ENCODE assay signal across 8 cellular contexts in genomic region chr1:35699152-35699551, GRCh38. TPM values are rescaled to one million over a fixed set of nuclear protein-coding genes. Genes with fewer than 3 reads are reported as not detected.
DNase-seq lines count a peak whose midpoint lies in the region; ATAC-seq, FAIRE-seq and TF ChIP-seq lines count a peak whose summit lies in the region.
"Not testable (repeated sequence)": the region's sequence is repeated elsewhere in the genome, so short reads cannot be mapped to it uniquely, and the experiment has no call there.

No MANE protein-coding gene starts in this region.

- not testable (repeated sequence) for H2BK5ac ChIP-seq in H1 (ENCODE audit: low read depth, low read length)

- not testable (repeated sequence) for H4K20me1 ChIP-seq in K562 (replicated peaks; ENCODE audit: control insufficient read depth, insufficient read depth, low read length); H1 (replicated peaks in 1 of 2; ENCODE audit: control insufficient read depth in 1 of 2, insufficient read depth in 2 of 2, low read length in 2 of 2); hepatocyte (ENCODE audit: insufficient read depth, poor library complexity, severe bottlenecking)

- not testable (repeated sequence) for H3K36me3 Mint-ChIP-seq in neural crest cell (ENCODE audit: low read depth); type B pancreatic cell

- not testable (repeated sequence) for H4K91ac ChIP-seq in H1 (replicated peaks; ENCODE audit: insufficient read length, low read length)

- peak overlapping the region; percentile 14 for H3K9ac ChIP-seq in NT2/D1 (ENCODE audit: insufficient read length, low read depth)
- not testable (repeated sequence) for H3K9ac ChIP-seq in K562 (ENCODE audit: insufficient read depth in 1 of 2, low read depth in 2 of 2, low read length in 2 of 2); H1 (replicated peaks in 1 of 4; ENCODE audit: extremely low read depth in 1 of 4, low read depth in 3 of 4, low read length in 3 of 4)

- not testable (repeated sequence) for H3K23me2 ChIP-seq in H1 (ENCODE audit: low read depth, low read length)

- FAIRE-seq in K562 (lab: Jason Lieb, UNC); H1 (lab: Jason Lieb, UNC): not testable (repeated sequence)

- H3K4me2 ChIP-seq in K562 (ENCODE audit: insufficient read depth, low read length): not testable (repeated sequence)
- H3K4me2 ChIP-seq in H1 (ENCODE audit: insufficient read depth in 1 of 2, low read depth in 2 of 2, low read length in 2 of 2) (peak overlapping the region; percentile 52 to 66), hepatocyte (peak overlapping the region; percentile 68)

- H3K27ac Mint-ChIP-seq in neural crest cell (ENCODE audit: unreplicated experiment); type B pancreatic cell: not testable (repeated sequence)

- not testable (repeated sequence) for H2AFZ ChIP-seq in K562 (ENCODE audit: low read depth, low read length)
- H2AFZ ChIP-seq in H1 (ENCODE audit: low read length) (peak overlapping the region; percentile 83; the same call in 1 of the 2 replicates), hepatocyte (peak overlapping the region; percentile 43)

- not testable (repeated sequence) for H4K8ac ChIP-seq in H1 (ENCODE audit: extremely low read depth, insufficient read depth, low read length)

- not testable (repeated sequence) for H3K56ac ChIP-seq in H1 (replicated peaks; ENCODE audit: insufficient read length, low read depth, low read length)

- not testable (repeated sequence) for H3K79me2 ChIP-seq in K562 (ENCODE audit: control insufficient read depth, insufficient read depth, low read length); H1 (ENCODE audit: control insufficient read depth in 1 of 2, insufficient read depth in 2 of 2, low read length in 2 of 2); hepatocyte

- TF ChIP-seq EP300 in K562 (IDR thresholded peaks at IDR 0.05; ENCODE audit: low read length); H1 (IDR thresholded peaks at IDR 0.05; ENCODE audit: borderline replicate concordance in 1 of 2, low read depth in 2 of 2, low read length in 2 of 2): not testable (repeated sequence)

- H3K27me3 ChIP-seq in NT2/D1 (ENCODE audit: insufficient read depth, insufficient read length); H1 (replicated peaks in 1 of 4; ENCODE audit: control insufficient read depth in 3 of 4, extremely low read depth in 1 of 4, insufficient read depth in 3 of 4, low read length in 3 of 4): not testable (repeated sequence)
- H3K27me3 ChIP-seq in K562 (ENCODE audit: control insufficient read depth in 2 of 2, insufficient read depth in 2 of 2, low read length in 2 of 2): peaks cover 57 to 68% of the 10 kb centered on the region in 2 experiments
- H3K27me3 ChIP-seq in hepatocyte: peaks cover 30% of the 10 kb centered on the region

- not testable (repeated sequence) for H3K9me1 ChIP-seq in K562 (ENCODE audit: control insufficient read depth, insufficient read depth, low read length)

- not testable (repeated sequence) for ATAC-seq in K562

- not testable (repeated sequence) for H3K79me1 ChIP-seq in H1 (ENCODE audit: low read depth, low read length)

- not testable (repeated sequence) for H3K23ac ChIP-seq in H1 (ENCODE audit: insufficient read length)

- POLR2A ChIA-PET in K562 (lab: Yijun Ruan, JAX): interaction anchor here (0.8 to 1.6 kb wide), 2 partner anchors 12 to 178 kb away, joined by 3 to 6 read pairs; no protein-coding TSS in a partner anchor
- POLR2A ChIA-PET in H1 (lab: Charles Lee; ENCODE audit: partially characterized antibody): interaction anchor here (0.6 to 3.0 kb wide), 6 partner anchors 8 to 26 kb away, joined by 3 to 10 read pairs (median 5); no protein-coding TSS in a partner anchor

- not testable (repeated sequence) for H3K9me2 ChIP-seq in hepatocyte (replicated peaks; ENCODE audit: insufficient read depth)

- TF ChIP-seq CTCF in 22Rv1 (IDR thresholded peaks at IDR 0.05); K562 (IDR thresholded peaks at IDR 0.05 in 2 of 3, conservative IDR thresholded peaks at IDR 0.05 in 1 of 3; ENCODE audit: insufficient read depth in 2 of 3, low read depth in 1 of 3, low read length in 3 of 3); H1 (IDR thresholded peaks at IDR 0.05; ENCODE audit: control extremely low read depth in 1 of 3, insufficient read depth in 1 of 3, low read depth in 1 of 3, low read length in 3 of 3); hepatocyte (IDR thresholded peaks at IDR 0.05; ENCODE audit: poor library complexity); neural crest cell (conservative IDR thresholded peaks at IDR 0.05); type B pancreatic cell (conservative IDR thresholded peaks at IDR 0.05): not testable (repeated sequence)

- H3K4me3 ChIP-seq in NT2/D1 (ENCODE audit: insufficient read length, low read depth) (peak overlapping the region; percentile 5), H1 (ENCODE audit: extremely low read depth in 1 of 4, insufficient read depth in 2 of 4, low read depth in 3 of 4, low read length in 4 of 4) (peak overlapping the region in 2 of 4 experiments; percentile 35 to 51; a peak in 1 of 8 replicates)
- H3K4me3 ChIP-seq in K562, hepatocyte: not testable (repeated sequence)

- H3K4ac ChIP-seq in H1 (replicated peaks; ENCODE audit: insufficient read length, low read depth, low read length): not testable (repeated sequence)

- not testable (repeated sequence) for H3K9me3 ChIP-seq in NT2/D1 (ENCODE audit: insufficient read depth, low read length); K562 (replicated peaks; ENCODE audit: control insufficient read depth, insufficient read depth, low read depth, low read length); H1 (ENCODE audit: insufficient read depth in 2 of 2, low read depth in 1 of 2, low read length in 1 of 2); hepatocyte (ENCODE audit: low read depth)

- WGBS in K562 (ENCODE audit: insufficient coverage, low coverage, missing lambda C conversion rate): 0% methylated on average over 1 of the region's 1 CpG
- 83% methylated on average over 1 of the region's 1 CpG; no CpG with 5 or more reads in 1 of the 2 experiments for WGBS in H1 (ENCODE audit: extremely low coverage in 1 of 2, insufficient coverage in 1 of 2, insufficient read length in 1 of 2, insufficient replicate concordance in 2 of 2, low coverage in 1 of 2, low lambda C conversion rate in 2 of 2, missing lambda C conversion rate in 1 of 2), 2 experiments
- WGBS in hepatocyte (ENCODE audit: low lambda C conversion rate, missing lambda C conversion rate): 85% methylated on average over 1 of the region's 1 CpG

- peaks cover 37% of the 10 kb centered on the region for H3K27me3 Mint-ChIP-seq in neural crest cell (ENCODE audit: low read depth)
- H3K27me3 Mint-ChIP-seq in type B pancreatic cell: peaks cover 64% of the 10 kb centered on the region

- TF ChIP-seq POLR2A in K562 (conservative IDR thresholded peaks at IDR 0.05); H1 (IDR thresholded peaks at IDR 0.05; ENCODE audit: control extremely low read depth in 1 of 2, low read depth in 2 of 2, low read length in 2 of 2): not testable (repeated sequence)

- not testable (repeated sequence) for H3K4me1 ChIP-seq in NT2/D1 (ENCODE audit: insufficient read depth, insufficient read length); K562 (replicated peaks in 1 of 2; ENCODE audit: control insufficient read depth in 2 of 2, insufficient read depth in 2 of 2, low read length in 2 of 2); hepatocyte (ENCODE audit: insufficient read depth)
- peaks cover 3 to 11% (median 7%) of the 10 kb centered on the region in 4 experiments; a peak in 5 of 7 replicates for H3K4me1 ChIP-seq in H1 (replicated peaks in 1 of 4; ENCODE audit: control insufficient read depth in 3 of 4, insufficient read depth in 4 of 4, low read length in 3 of 4)

- CTCF ChIA-PET in K562 (lab: Yijun Ruan, JAX; ENCODE audit: low intra/inter-chr PET ratio): not testable (repeated sequence)
- CTCF ChIA-PET in H1 (lab: Charles Lee; ENCODE audit: partially characterized antibody): interaction anchor here (0.7 to 1.7 kb wide), 3 partner anchors 15 to 99 kb away, joined by 3 to 10 read pairs (median 3); no protein-coding TSS in a partner anchor

- intact Hi-C loops in K562 (cut with micrococcal nuclease): not testable (repeated sequence)

- H3K4me3 Mint-ChIP-seq in neural crest cell (peak overlapping the region; percentile 77), type B pancreatic cell (peak overlapping the region; percentile 80)

- not testable (repeated sequence) for H4K5ac ChIP-seq in H1 (ENCODE audit: insufficient read length, low read depth, low read length)

- not testable (repeated sequence) for BruUV-seq in K562 (replicated peaks; lab: Mats Ljungman, UMichigan)

- H2BK20ac ChIP-seq in H1 (ENCODE audit: low read length): 0 out of 2 replicates have a peak overlapping the region, but pooled peaks have one; percentile 13

- not testable (repeated sequence) for H2AK5ac ChIP-seq in H1 (ENCODE audit: low read depth, low read length)

- DNase-seq in HT1080 (ENCODE audit: low read depth): peak; percentile 18
- DNase-seq in NT2/D1 (ENCODE audit: low read depth, low spot score); K562 (ENCODE audit: extremely low read depth in 1 of 4, low spot score in 3 of 4); H1 (ENCODE audit: low read depth in 1 of 2, low spot score in 2 of 2); hepatocyte (ENCODE audit: low spot score); neural crest cell (ENCODE audit: low read depth, low spot score); type B pancreatic cell (ENCODE audit: extremely low spot score, unreplicated experiment): not testable (repeated sequence)

- not testable (repeated sequence) for H3K9me3 Mint-ChIP-seq in neural crest cell, type B pancreatic cell

- H3K27ac ChIP-seq in 22Rv1: peak overlapping the region; percentile 38
- H3K27ac ChIP-seq in K562 (ENCODE audit: extremely low read depth, low read depth, low read length); H1 (ENCODE audit: low read depth, low read length); hepatocyte: not testable (repeated sequence)

- H2BK120ac ChIP-seq in H1 (replicated peaks; ENCODE audit: low read depth, low read length): not testable (repeated sequence)

- H3K4me1 Mint-ChIP-seq in neural crest cell: peaks cover 18% of the 10 kb centered on the region
- not testable (repeated sequence) for H3K4me1 Mint-ChIP-seq in type B pancreatic cell (ENCODE audit: unreplicated experiment)

- TF ChIP-seq RAD21 in K562 (CRISPR knock-in tag; conservative IDR thresholded peaks at IDR 0.05 in 1 of 2, IDR thresholded peaks at IDR 0.05 in 1 of 2); H1 (IDR thresholded peaks at IDR 0.05 in 1 of 2, conservative IDR thresholded peaks at IDR 0.05 in 1 of 2; ENCODE audit: low read depth in 2 of 2, low read length in 2 of 2): not testable (repeated sequence)

- not testable (repeated sequence) for H3K36me3 ChIP-seq in NT2/D1 (ENCODE audit: insufficient read depth, insufficient read length, low read length); K562 (ENCODE audit: control insufficient read depth, insufficient read depth, low read length); H1 (ENCODE audit: control insufficient read depth in 2 of 4, insufficient read depth in 4 of 4, low read length in 3 of 4); hepatocyte (replicated peaks; ENCODE audit: insufficient read depth, low read depth)

- not testable (repeated sequence) for H2BK12ac ChIP-seq in H1 (ENCODE audit: low read depth, low read length)

- in situ Hi-C loops in K562 (cut with MboI): not testable (repeated sequence)

- not testable (repeated sequence) for H3K18ac ChIP-seq in H1 (ENCODE audit: extremely low read depth, low read length)

- not testable (repeated sequence) for H3K14ac ChIP-seq in H1 (ENCODE audit: insufficient read length)

- H2BK15ac ChIP-seq in H1 (ENCODE audit: low read length): not testable (repeated sequence)

RNA-seq across cellular contexts. Expression of gene C1orf216, which starts 19.5 kb away (rescaled TPM):
- total RNA-seq in HT1080 (2014; rRNA removed; shearing (Covaris generic)): 14.6 and 16.7 TPM in 2 replicates
- 12.3 and 18.2 TPM in 2 replicates for polyA plus RNA-seq in HT1080 (2015; cell fraction: cytosol; rRNA removed)
- 16.3 and 17.9 TPM in 2 replicates for polyA plus RNA-seq in HT1080 (2015; cell fraction: nucleus; rRNA removed)
- 46.1 and 50.8 TPM in 2 replicates for total RNA-seq in K562 (2011; cell fraction: chromatin; rRNA removed; ENCODE audit: low replicate concordance)
- total RNA-seq in K562 (2011; cell fraction: nucleolus; rRNA removed): 24.2 and 26.6 TPM in 2 replicates
- total RNA-seq in K562 (2011; cell fraction: nucleoplasm; rRNA removed): 52.4 and 67.3 TPM in 2 replicates
- total RNA-seq in K562 (2014; rRNA removed): 15.4 and 16.0 TPM in 2 replicates
- total RNA-seq in K562 (2014; rRNA removed; fragmentation: Illumina TruSeq; extraction: Trizol): 15.0 and 16.4 TPM in 2 replicates
- 12.8 and 13.1 TPM in 2 replicates for total RNA-seq in K562 (2015; rRNA removed; fragmentation: Illumina TruSeq; extraction: Trizol)
- total RNA-seq in K562 (2021): 15.1 and 19.0 TPM in 2 replicates
- 20.8 and 25.1 TPM in 2 replicates for polyA plus RNA-seq in K562 (2011; rRNA removed)
- polyA plus RNA-seq in K562 (2011; cell fraction: cytosol; rRNA removed): 17.4 and 22.7 TPM in 2 replicates
- polyA plus RNA-seq in K562 (2011; cell fraction: nucleus; rRNA removed): 48.8 and 49.3 TPM in 2 replicates
- 14.1 and 18.8 TPM in 2 replicates for polyA plus RNA-seq in K562 (2012)
- 12.4 and 15.7 TPM in 2 replicates for polyA plus RNA-seq in K562 (2014; fragmentation: Illumina TruSeq; extraction: Trizol)
- polyA plus RNA-seq in K562 (2014; fragmentation: Nextera tagmentation; extraction: Ambion mirVana): 1 to 10 TPM; 3.4 to 4.7 TPM
- 20.3 and 20.5 TPM in 2 replicates for polyA plus RNA-seq in K562 (2014; rRNA removed)
- 44.1 and 54.0 TPM in 2 replicates for polyA minus RNA-seq in K562 (2011; rRNA and poly(A)+ RNA removed)
- polyA minus RNA-seq in K562 (2011; cell fraction: cytosol; rRNA and poly(A)+ RNA removed): 12.3 and 14.6 TPM in 2 replicates
- 8.9 and 10.1 TPM in 2 replicates for polyA minus RNA-seq in K562 (2011; cell fraction: nucleus; rRNA and poly(A)+ RNA removed)
- 10.8 and 12.8 TPM in 2 replicates for total RNA-seq in H1 (2021; fragmentation: NEBNext Ultra II Directional; extraction: Animal tissue kit (Norgen Biotek cat#: 25700))
- polyA plus RNA-seq in H1 (2011; rRNA removed): 7.3 and 7.5 TPM in 2 replicates
- polyA plus RNA-seq in H1 (2011; cell fraction: cytosol; rRNA removed): 11.7 TPM
- polyA plus RNA-seq in H1 (2011; cell fraction: nucleus; rRNA removed): 10.3 TPM
- polyA plus RNA-seq in H1 (2012, experiment 1 of 2): 12.2 to 13.3 TPM (median 12.6 TPM) in 4 replicates
- polyA plus RNA-seq in H1 (2012, experiment 2 of 2): 5.7 TPM
- polyA plus RNA-seq in H1 (2013, experiment 1 of 2): 3.8 TPM
- polyA plus RNA-seq in H1 (2013, experiment 2 of 2): 3.6 TPM
- polyA minus RNA-seq in H1 (2011; rRNA and poly(A)+ RNA removed): 13.0 and 13.7 TPM in 2 replicates
- polyA minus RNA-seq in H1 (2011; cell fraction: cytosol; rRNA and poly(A)+ RNA removed): 7.0 TPM
- polyA minus RNA-seq in H1 (2011; cell fraction: nucleus; rRNA and poly(A)+ RNA removed): 6.8 TPM
- total RNA-seq in hepatocyte: 6.3 and 9.1 TPM in 2 replicates
- polyA plus RNA-seq in hepatocyte: 6.3 and 8.9 TPM in 2 replicates
- total RNA-seq in neural crest cell: 18.0 and 19.0 TPM in 2 replicates
- 3.3 and 10.0 TPM in 2 replicates for total RNA-seq in type B pancreatic cell (ENCODE audit: low replicate concordance)

RNA-seq across cellular contexts. Expression of gene PSMB2, which starts 57.8 kb away (rescaled TPM):
- 45.3 and 56.9 TPM in 2 replicates for total RNA-seq in HT1080 (2014; rRNA removed; shearing (Covaris generic))
- 105 and 109 TPM in 2 replicates for polyA plus RNA-seq in HT1080 (2015; cell fraction: cytosol; rRNA removed)
- 67.4 and 70.4 TPM in 2 replicates for polyA plus RNA-seq in HT1080 (2015; cell fraction: nucleus; rRNA removed)
- total RNA-seq in K562 (2011; cell fraction: chromatin; rRNA removed; ENCODE audit: low replicate concordance): 31.2 and 38.1 TPM in 2 replicates
- total RNA-seq in K562 (2011; cell fraction: nucleolus; rRNA removed): 24.7 and 27.5 TPM in 2 replicates
- 46.6 and 87.8 TPM in 2 replicates for total RNA-seq in K562 (2011; cell fraction: nucleoplasm; rRNA removed)
- total RNA-seq in K562 (2014; rRNA removed) (71.7 and 103 TPM in 2 replicates), K562 (2014; rRNA removed; fragmentation: Illumina TruSeq; extraction: Trizol) (144 and 145 TPM in 2 replicates), K562 (2015; rRNA removed; fragmentation: Illumina TruSeq; extraction: Trizol) (140 and 155 TPM in 2 replicates), K562 (2021) (231 and 235 TPM in 2 replicates), hepatocyte (42.6 and 44.8 TPM in 2 replicates), neural crest cell (104 and 105 TPM in 2 replicates), type B pancreatic cell (ENCODE audit: low replicate concordance) (62.9 and 66.3 TPM in 2 replicates)
- polyA plus RNA-seq in K562 (2011; rRNA removed) (165 and 171 TPM in 2 replicates), K562 (2014; fragmentation: Illumina TruSeq; extraction: Trizol) (283 and 321 TPM in 2 replicates), K562 (2014; fragmentation: Nextera tagmentation; extraction: Ambion mirVana) (100 to 1,000 TPM; 499 to 543 TPM), K562 (2014; rRNA removed) (150 and 162 TPM in 2 replicates), H1 (2011; rRNA removed) (94.0 and 101 TPM in 2 replicates), hepatocyte (93.8 and 98.8 TPM in 2 replicates)
- polyA plus RNA-seq in K562 (2011; cell fraction: cytosol; rRNA removed): 180 and 190 TPM in 2 replicates
- 68.1 and 83.6 TPM in 2 replicates for polyA plus RNA-seq in K562 (2011; cell fraction: nucleus; rRNA removed)
- polyA plus RNA-seq in K562 (2012): 147 and 203 TPM in 2 replicates
- 117 and 126 TPM in 2 replicates for polyA minus RNA-seq in K562 (2011; rRNA and poly(A)+ RNA removed)
- 108 and 118 TPM in 2 replicates for polyA minus RNA-seq in K562 (2011; cell fraction: cytosol; rRNA and poly(A)+ RNA removed)
- polyA minus RNA-seq in K562 (2011; cell fraction: nucleus; rRNA and poly(A)+ RNA removed): 13.2 and 23.4 TPM in 2 replicates
- total RNA-seq in H1 (2021; fragmentation: NEBNext Ultra II Directional; extraction: Animal tissue kit (Norgen Biotek cat#: 25700)): 88.2 and 91.4 TPM in 2 replicates
- 67.5 TPM for polyA plus RNA-seq in H1 (2011; cell fraction: cytosol; rRNA removed)
- 60.6 TPM for polyA plus RNA-seq in H1 (2011; cell fraction: nucleus; rRNA removed)
- 90.8 to 102 TPM (median 101 TPM) in 4 replicates for polyA plus RNA-seq in H1 (2012, experiment 1 of 2)
- 71.5 TPM for polyA plus RNA-seq in H1 (2012, experiment 2 of 2)
- polyA plus RNA-seq in H1 (2013, experiment 1 of 2): 157 TPM
- polyA plus RNA-seq in H1 (2013, experiment 2 of 2): 164 TPM
- 59.7 and 62.8 TPM in 2 replicates for polyA minus RNA-seq in H1 (2011; rRNA and poly(A)+ RNA removed)
- polyA minus RNA-seq in H1 (2011; cell fraction: cytosol; rRNA and poly(A)+ RNA removed): 41.5 TPM
- polyA minus RNA-seq in H1 (2011; cell fraction: nucleus; rRNA and poly(A)+ RNA removed): 22.3 TPM
